ENCODE assay signal across 8 cellular contexts in the genomic region with DNA sequence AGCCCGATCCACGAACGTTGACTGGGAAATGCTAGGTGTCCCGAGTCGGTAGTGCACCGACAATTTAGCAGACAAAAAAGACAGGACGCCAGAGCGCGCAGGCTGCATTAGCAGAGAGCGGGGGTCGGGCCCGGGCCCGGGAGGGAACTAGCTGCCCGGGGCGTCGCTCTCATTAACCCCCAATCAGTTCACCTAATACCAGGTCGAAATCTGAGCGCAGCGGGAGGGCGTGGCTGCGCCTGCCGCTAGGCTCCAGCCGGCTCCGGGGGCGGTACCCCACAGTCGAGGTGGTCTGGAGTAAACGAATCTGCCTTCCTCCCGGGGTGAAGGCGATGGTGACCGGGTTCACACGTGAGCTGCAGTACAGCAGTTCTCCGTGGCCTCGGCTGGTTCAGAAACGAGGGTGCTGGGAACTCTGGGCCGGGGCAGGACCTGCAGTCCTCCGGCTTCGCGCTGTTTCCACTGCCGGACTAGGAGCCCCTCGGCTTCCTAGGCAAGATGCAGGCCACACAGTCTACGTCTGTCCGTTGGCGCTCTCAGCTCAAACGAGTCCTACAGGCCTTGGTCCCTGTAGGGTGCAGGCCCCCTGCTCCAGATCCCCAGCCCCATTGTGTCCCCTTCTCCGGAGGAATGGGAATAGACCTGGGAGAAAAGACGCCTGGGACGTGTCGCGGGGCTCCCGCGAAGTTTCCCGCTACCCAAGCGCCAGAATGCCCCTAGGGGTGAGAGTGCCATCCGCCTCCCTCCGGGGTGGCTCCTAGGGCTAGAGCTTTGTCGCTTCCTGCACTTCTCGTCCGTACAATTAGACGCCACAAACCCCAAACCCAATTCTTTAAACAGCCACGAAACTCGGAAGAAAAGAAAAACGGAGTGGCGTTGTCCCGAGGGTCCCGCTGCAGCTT. TPM values are rescaled to one million over a fixed set of nuclear protein-coding genes. Genes with fewer than 3 reads are reported as not detected.
DNase-seq lines count a peak whose midpoint lies in the region; ATAC-seq and TF ChIP-seq lines count a peak whose summit lies in the region.

No MANE protein-coding gene starts in this region.

- peaks cover 29% of the 10 kb centered on the region for H3K36me3 Mint-ChIP-seq in CD4-positive, alpha-beta T cell (ENCODE audit: low read depth)

- no peaks in the 10 kb centered on the region for H3K9me3 ChIP-seq in CD4-positive, alpha-beta T cell (ENCODE audit: control insufficient read depth, low read length)
- H3K9me3 ChIP-seq in iPS DF 6.9 (ENCODE audit: control insufficient read depth, insufficient read depth, low read length): no peaks in the 10 kb centered on the region

- TF ChIP-seq POLR2A in Raji (IDR thresholded peaks at IDR 0.05; ENCODE audit: insufficient read depth, low read depth, low read length): 0 out of 2 replicates have a peak, but pooled peaks have one; percentile 9

- peak overlapping the region; percentile 65 for H3K27ac ChIP-seq in CD4-positive, alpha-beta T cell (ENCODE audit: low read depth, low read length)
- H3K27ac ChIP-seq in iPS DF 6.9 (ENCODE audit: low read length): no peak overlapping the region

- H3K4me3 ChIP-seq in iPS DF 6.9 (ENCODE audit: low read length): peak overlapping the region; percentile 36; the same call in 1 of the 2 replicates

- H3K27me3 ChIP-seq in CD4-positive, alpha-beta T cell (ENCODE audit: control insufficient read depth, insufficient read depth, low read length): no peaks in the 10 kb centered on the region
- H3K27me3 ChIP-seq in iPS DF 6.9 (ENCODE audit: control insufficient read depth, insufficient read depth, low read length): peaks cover 87% of the 10 kb centered on the region

- ATAC-seq in CD4-positive, alpha-beta T cell (ENCODE audit: poor library complexity): peak; percentile 45
- ATAC-seq in HG03442 (IDR thresholded peaks at IDR 0.05; ENCODE audit: unreplicated experiment): peak; percentile 23

- H3K27me3 Mint-ChIP-seq in CD4-positive, alpha-beta T cell: no peaks in the 10 kb centered on the region

- peak overlapping the region; percentile 85 for H3K27ac Mint-ChIP-seq in CD4-positive, alpha-beta T cell

- no peak for TF ChIP-seq CTCF in CD4-positive, alpha-beta T cell (IDR thresholded peaks at IDR 0.05)

- peaks cover 15% of the 10 kb centered on the region for H3K4me1 ChIP-seq in iPS DF 6.9 (ENCODE audit: control insufficient read depth, insufficient read depth, low read length)

- peak; percentile 37 to 67 (median 46) for DNase-seq in CD4-positive, alpha-beta T cell
- peak; percentile 52 for DNase-seq in GM19238 (ENCODE audit: insufficient read length, low spot score)
- DNase-seq in activated naive CD4-positive, alpha-beta T cell treated with Interleukin-2 at 50 U/mL for 16 hours: peak; percentile 76
- no peak for DNase-seq in iPS DF 6.9 (ENCODE audit: low read depth, low spot score)
- peak; percentile 87 for DNase-seq in stimulated activated CD4-positive, alpha-beta T cell treated with anti-CD3 and anti-CD28 coated beads, Interleukin-15, amount 100 ng/mL, for 24 hours
- DNase-seq in kidney glomerular epithelial cell (lab: John Stamatoyannopoulos, UW): no peak

- no peaks in the 10 kb centered on the region for H3K9me3 Mint-ChIP-seq in CD4-positive, alpha-beta T cell

- no peaks in the 10 kb centered on the region for H3K36me3 ChIP-seq in iPS DF 6.9 (ENCODE audit: control insufficient read depth, insufficient read depth, low read length)

- CTCF ChIA-PET in CD4-positive, alpha-beta T cell (lab: Charles Lee): interaction anchor here (0.5 to 6.0 kb wide), 18 partner anchors 10 to 984 kb away, joined by 3 to 50 read pairs (median 4); partner anchors contain the start of genes CDC7 and RPL5

- intact Hi-C loops in CD4-positive, alpha-beta T cell (cut with DNase I, micrococcal nuclease): loop anchor here (2.0 to 5.0 kb wide), 8 partner anchors 52 to 172 kb away; no protein-coding TSS in a partner anchor

- peaks cover 56% of the 10 kb centered on the region for H3K4me1 Mint-ChIP-seq in CD4-positive, alpha-beta T cell (ENCODE audit: low read depth)

- POLR2A ChIA-PET in CD4-positive, alpha-beta T cell (lab: Charles Lee): interaction anchor here (0.7 to 6.8 kb wide), 28 partner anchors 9 to 186 kb away, joined by 3 to 96 read pairs (median 5); partner anchors contain the start of genes GLMN and RPAP2

- WGBS in iPS DF 6.9 (ENCODE audit: insufficient coverage, insufficient read length): no CpG with 5 or more reads among the region's 65 CpGs

- peak overlapping the region; percentile 90 for H3K4me3 Mint-ChIP-seq in CD4-positive, alpha-beta T cell

RNA-seq across cellular contexts. Expression of gene GFI1, which starts 2.0 kb away (rescaled TPM):
- 10 to 100 TPM; 13.0 to 15.3 TPM for total RNA-seq in CD4-positive, alpha-beta T cell

Comparison
In these comparisons a context has a peak if more than half of its experiments do, and no peak if none do; other contexts are left out.
1. DNase-seq: peak in CD4-positive, alpha-beta T cell (10 of 10), GM19238 (single experiment), activated naive CD4-positive, alpha-beta T cell treated with Interleukin-2 at 50 U/mL for 16 hours (single experiment) and stimulated activated CD4-positive, alpha-beta T cell treated with anti-CD3 and anti-CD28 coated beads, Interleukin-15, amount 100 ng/mL, for 24 hours (single experiment); none in iPS DF 6.9 (single experiment) and kidney glomerular epithelial cell (single experiment).